ENCODE assay signal across 13 cellular contexts in genomic region chr2:169838743-169839489, GRCh38.
"Had no signal": no experiment of that assay in that cellular context is flagged by ENCODE, and none has a peak within 500 bp of the region (broad histone marks: within the 10 kb centered on the region; RNA-seq: fewer than 3 reads in every experiment).

No MANE protein-coding gene starts in this region.

- H3K4me1 ChIP-seq: prostate gland had no signal

- H3K9me3 Mint-ChIP-seq: activated CD4-positive, alpha-beta T cell treated with anti-CD3 and anti-CD28 coated beads, Interleukin-2, amount 10 ng/mL, durations not matched to agents 24 days and 14 days; activated naive CD4-positive, alpha-beta T cell treated with anti-CD3 and anti-CD28 coated beads for 36 hours; activated naive CD8-positive, alpha-beta T cell treated with anti-CD3 and anti-CD28 coated beads, Interleukin-2, amount 50 U/mL, for 24 hours; activated T-helper 2 cell treated with anti-CD3 and anti-CD28 coated beads, Interferon-gamma antibody, Interleukin-2, Interleukin-4, amounts not matched to agents 10 μg/mL and 5 μg/mL and 100 μg/mL, durations not matched to agents 14 hours and 24 hours and 36 hours; neural crest cell; stimulated activated effector memory CD8-positive, alpha-beta T cell treated with anti-CD3 and anti-CD28 coated beads, Interleukin-12 subunit alpha, Interleukin-12 subunit beta, amount 100 ng/mL, for 72 hours; T-helper 2 cell treated with Interferon-gamma antibody and Interleukin-4, amounts not matched to agents 5 μg/mL and 100 μg/mL, for 36 hours had no signal

- DNase-seq: activated CD4-positive, alpha-beta T cell treated with anti-CD3 and anti-CD28 coated beads, Interleukin-2, amount 10 ng/mL, durations not matched to agents 24 days and 14 days; activated CD4-positive, CD25-positive, alpha-beta regulatory T cell; activated CD8-positive, alpha-beta memory T cell treated with anti-CD3 and anti-CD28 coated beads, Interleukin-2, amount 50 U/mL, for 48 hours; activated naive CD4-positive, alpha-beta T cell treated with anti-CD3 and anti-CD28 coated beads for 36 hours; activated naive CD8-positive, alpha-beta T cell treated with anti-CD3 and anti-CD28 coated beads, Interleukin-2, amount 50 U/mL, for 24 hours; aorta; SW 1271; tibial artery had no signal

- ATAC-seq: activated naive CD8-positive, alpha-beta T cell treated with anti-CD3 and anti-CD28 coated beads, Interleukin-2, amount 50 U/mL, for 24 hours; stimulated activated effector memory CD8-positive, alpha-beta T cell treated with anti-CD3 and anti-CD28 coated beads, Interleukin-12 subunit alpha, Interleukin-12 subunit beta, amount 100 ng/mL, for 72 hours had no signal

- H3K27me3 Mint-ChIP-seq: activated CD4-positive, alpha-beta T cell treated with anti-CD3 and anti-CD28 coated beads, Interleukin-2, amount 10 ng/mL, durations not matched to agents 24 days and 14 days; activated naive CD8-positive, alpha-beta T cell treated with anti-CD3 and anti-CD28 coated beads, Interleukin-2, amount 50 U/mL, for 24 hours had no signal

- H3K27ac ChIP-seq: prostate gland, tibial artery had no signal

- H3K4me3 ChIP-seq: prostate gland, tibial artery had no signal

- H3K9me3 ChIP-seq: prostate gland, tibial artery had no signal

- H3K36me3 Mint-ChIP-seq: stimulated activated effector memory CD8-positive, alpha-beta T cell treated with anti-CD3 and anti-CD28 coated beads, Interleukin-12 subunit alpha, Interleukin-12 subunit beta, amount 100 ng/mL, for 72 hours had no signal

- H3K36me3 ChIP-seq: prostate gland had no signal

- H3K4me3 Mint-ChIP-seq: activated CD4-positive, alpha-beta T cell treated with anti-CD3 and anti-CD28 coated beads, Interleukin-2, amount 10 ng/mL, durations not matched to agents 24 days and 14 days; activated naive CD4-positive, alpha-beta T cell treated with anti-CD3 and anti-CD28 coated beads for 36 hours; activated naive CD8-positive, alpha-beta T cell treated with anti-CD3 and anti-CD28 coated beads, Interleukin-2, amount 50 U/mL, for 24 hours; neural crest cell; stimulated activated effector memory CD8-positive, alpha-beta T cell treated with anti-CD3 and anti-CD28 coated beads, Interleukin-12 subunit alpha, Interleukin-12 subunit beta, amount 100 ng/mL, for 72 hours; T-helper 2 cell treated with Interferon-gamma antibody and Interleukin-4, amounts not matched to agents 5 μg/mL and 100 μg/mL, for 36 hours had no signal

- H3K27me3 ChIP-seq: tibial artery had no signal

- H3K27ac Mint-ChIP-seq: activated CD4-positive, alpha-beta T cell treated with anti-CD3 and anti-CD28 coated beads, Interleukin-2, amount 10 ng/mL, durations not matched to agents 24 days and 14 days; activated naive CD4-positive, alpha-beta T cell treated with anti-CD3 and anti-CD28 coated beads for 36 hours; activated naive CD8-positive, alpha-beta T cell treated with anti-CD3 and anti-CD28 coated beads, Interleukin-2, amount 50 U/mL, for 24 hours; activated T-helper 2 cell treated with anti-CD3 and anti-CD28 coated beads, Interferon-gamma antibody, Interleukin-2, Interleukin-4, amounts not matched to agents 10 μg/mL and 5 μg/mL and 100 μg/mL, durations not matched to agents 14 hours and 24 hours and 36 hours; stimulated activated effector memory CD8-positive, alpha-beta T cell treated with anti-CD3 and anti-CD28 coated beads, Interleukin-12 subunit alpha, Interleukin-12 subunit beta, amount 100 ng/mL, for 72 hours; T-helper 2 cell treated with Interferon-gamma antibody and Interleukin-4, amounts not matched to agents 5 μg/mL and 100 μg/mL, for 36 hours had no signal
